In the genomic region with DNA sequence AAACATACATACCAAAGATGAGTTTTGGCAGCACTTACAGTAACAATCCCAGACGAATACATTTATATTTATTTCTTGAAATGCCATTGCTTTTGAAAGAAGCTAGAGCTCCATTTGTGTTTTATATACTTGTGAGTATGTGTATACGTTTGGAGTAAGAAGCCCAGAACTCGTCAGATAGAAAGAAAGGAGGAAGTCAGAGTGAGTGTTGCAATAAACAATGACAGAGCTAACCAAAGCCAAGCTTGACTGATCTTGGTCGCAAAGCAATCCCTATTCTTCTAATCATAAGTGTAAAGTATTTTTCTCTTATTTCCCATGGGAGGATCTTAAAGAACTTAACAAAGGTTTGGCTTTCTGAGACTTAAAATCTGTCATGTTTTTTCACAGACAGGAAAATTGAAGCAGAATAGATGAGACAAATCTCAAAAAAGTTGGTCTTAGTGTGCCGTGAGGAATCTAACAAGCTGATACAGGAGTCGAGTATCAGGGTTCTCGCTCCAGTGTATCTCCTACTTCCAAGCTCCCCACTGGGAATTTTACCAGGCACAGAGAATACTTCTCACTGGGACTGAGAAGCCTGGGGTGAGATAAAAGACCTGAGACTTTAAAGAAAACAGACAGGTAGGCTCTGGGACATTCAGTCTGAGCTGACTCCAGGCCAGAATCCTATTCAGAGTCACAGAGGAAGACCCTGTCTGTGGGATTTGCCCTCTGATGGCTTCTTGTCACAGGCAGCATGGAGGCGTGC, we compare ENCODE assay signal across 22 cellular contexts.
DNase-seq lines count a peak whose midpoint lies in the region; ATAC-seq, FAIRE-seq and TF ChIP-seq lines count a peak whose summit lies in the region.
"Had no signal": no experiment of that assay in that cellular context is flagged by ENCODE, and none has a peak within 500 bp of the region (broad histone marks: within the 10 kb centered on the region; RNA-seq: fewer than 3 reads in every experiment).

No MANE protein-coding gene starts in this region.

- no peaks in the 10 kb centered on the region for H3K79me2 ChIP-seq in GM12878 (ENCODE audit: control insufficient read depth, insufficient read depth, low read length)

- no peak for ATAC-seq in GM12878
- ATAC-seq in naive B cell (ENCODE audit: low read depth in 2 of 2), result peak; percentile 73 to 75
- ATAC-seq in HG02884 (IDR thresholded peaks at IDR 0.05; ENCODE audit: unreplicated experiment), result no peak
- ATAC-seq: HepG2 had no signal

- no peaks in the 10 kb centered on the region for H3K9me3 ChIP-seq in GM12878 (replicated peaks; ENCODE audit: control insufficient read depth, insufficient read depth, low read length)
- H3K9me3 ChIP-seq: stomach, uterus had no signal

- peak overlapping the region in 4 of 6 donors; percentile 57 to 76 (median 68) for H3K27ac Mint-ChIP-seq in naive B cell
- H3K27ac Mint-ChIP-seq: HFFc6; neural progenitor cell; T-helper 1 cell treated with Interleukin-12 subunit alpha and Interleukin-12 subunit beta and Interleukin-4 antibody, amounts not matched to agents 30 μg/mL and 1 μg/mL, for 36 hours had no signal

- no peak for TF ChIP-seq POLR2A in GM12878 (IDR thresholded peaks at IDR 0.05; ENCODE audit: low read depth, low read length)

- H4K20me1 ChIP-seq in GM12878 (ENCODE audit: control insufficient read depth, insufficient read depth), result no peaks in the 10 kb centered on the region

- H3K9ac ChIP-seq in GM12878 (ENCODE audit: control insufficient read depth, insufficient read depth, low read length), result no peak overlapping the region
- H3K9ac ChIP-seq: neural progenitor cell had no signal

- no peak overlapping the region for H3K27ac ChIP-seq in GM12878 (ENCODE audit: control insufficient read depth, insufficient read depth)
- H3K27ac ChIP-seq: neural progenitor cell, stomach, uterus had no signal

- H3K4me1 ChIP-seq in GM12878 (ENCODE audit: control insufficient read depth, insufficient read depth, low read length), result no peaks in the 10 kb centered on the region
- H3K4me1 ChIP-seq: stomach, uterus had no signal

- BruUV-seq in GM12878 (replicated peaks; lab: Mats Ljungman, UMichigan), result no TSS peak

- peak overlapping the region in 2 of 8 donors; percentile 12 to 19 for H3K4me3 Mint-ChIP-seq in naive B cell
- H3K4me3 Mint-ChIP-seq: HFFc6; neural progenitor cell; T-helper 1 cell treated with Interleukin-12 subunit alpha and Interleukin-12 subunit beta and Interleukin-4 antibody, amounts not matched to agents 30 μg/mL and 1 μg/mL, for 36 hours had no signal

- POLR2A ChIA-PET in GM12878 (lab: Charles Lee), result interaction anchor here (0.7 kb wide), 1 partner anchor 116 kb away, joined by 3 read pairs; no protein-coding TSS in a partner anchor

- in situ Hi-C loops in Caki2 (cut with HindIII; ENCODE audit: low pct_unique_long_range_greater_than_20kb, low sequenced_read_pairs), result no loop called here
- in situ Hi-C loops in GM12878 (cut with MboI), result no loop called here

- WGBS in GM12878 (ENCODE audit: insufficient coverage, insufficient replicate concordance, low lambda C conversion rate, missing lambda C conversion rate), result 66% methylated on average over 8 of the region's 8 CpGs

- peak; percentile 13 for DNase-seq in Caki2 (ENCODE audit: low read depth)
- peak; percentile 77 for DNase-seq in MV-4-11 (lab: John Stamatoyannopoulos, UW)
- DNase-seq in GM12878 (ENCODE audit: low read depth, low spot score), result no peak
- DNase-seq in naive B cell, result peak; percentile 3
- no peak for DNase-seq in EL
- DNase-seq in NCI-H2081 (lab: John Stamatoyannopoulos, UW), result no peak
- no peak for DNase-seq in iPS-NIHi7 (ENCODE audit: extremely low spot score)
- DNase-seq: activated CD4-positive, alpha-beta T cell treated with anti-CD3 and anti-CD28 coated beads for 1 hour; activated CD8-positive, alpha-beta memory T cell treated with anti-CD3 and anti-CD28 coated beads, Interleukin-2, amount 50 U/mL, for 4 hours; activated gamma-delta T cell; amygdala; Calu3; cerebellar nuclear complex; HFFc6; NCI-H1092 treated with DMSO at 0.1 percent for 48 hours; stomach; uterus had no signal

- no peak overlapping the region for H3K4me3 ChIP-seq in GM12878
- H3K4me3 ChIP-seq: neural progenitor cell, stomach, uterus had no signal

- CTCF ChIA-PET in GM12878 (lab: Yijun Ruan, JAX), result interaction anchor here (2.6 kb wide), 1 partner anchor 249 kb away, joined by 7 read pairs; no protein-coding TSS in a partner anchor

- SMC1A ChIA-PET in GM12878 (lab: Charles Lee; ENCODE audit: uncharacterized antibody, unreplicated experiment), result interaction anchor here (0.9 to 1.8 kb wide), 5 partner anchors 9 to 88 kb away, joined by 3 to 10 read pairs (median 4); no protein-coding TSS in a partner anchor

- no peak overlapping the region for H2AFZ ChIP-seq in GM12878 (ENCODE audit: control insufficient read depth, low read depth, low read length)
- H2AFZ ChIP-seq: neural progenitor cell had no signal

- peaks cover 0 to 3% of the 10 kb centered on the region in 2 experiments; a peak in 3 of 4 replicates for H3K36me3 ChIP-seq in GM12878 (ENCODE audit: control insufficient read depth in 2 of 2, insufficient read depth in 2 of 2, low read length in 1 of 2)
- H3K36me3 ChIP-seq: uterus had no signal

- H3K27me3 ChIP-seq in GM12878 (replicated peaks in 1 of 2; ENCODE audit: control insufficient read depth in 2 of 2, insufficient read depth in 2 of 2, low read length in 1 of 2), result no peaks in the 10 kb centered on the region
- H3K27me3 ChIP-seq: neural progenitor cell, stomach, uterus had no signal

- no peak for TF ChIP-seq RAD21 in GM12878 (IDR thresholded peaks at IDR 0.05; ENCODE audit: insufficient read depth, low read depth, low read length)

- peaks cover 4 to 18% (median 11%) of the 10 kb centered on the region in 3 donors for H3K4me1 Mint-ChIP-seq in naive B cell

- H3K9me3 Mint-ChIP-seq in naive B cell, result no peaks in the 10 kb centered on the region
- H3K9me3 Mint-ChIP-seq: HFFc6; neural progenitor cell; T-helper 1 cell treated with Interleukin-12 subunit alpha and Interleukin-12 subunit beta and Interleukin-4 antibody, amounts not matched to agents 30 μg/mL and 1 μg/mL, for 36 hours had no signal

- no peak for FAIRE-seq in GM12878 (lab: Jason Lieb, UNC)
- FAIRE-seq: frontal cortex, HepG2 had no signal

- no peaks in the 10 kb centered on the region for H3K27me3 Mint-ChIP-seq in naive B cell

- no peak for TF ChIP-seq CTCF in GM12878 (IDR thresholded peaks at IDR 0.05 in 2 of 3, conservative IDR thresholded peaks at IDR 0.05 in 1 of 3; ENCODE audit: control insufficient read depth in 2 of 3, extremely low read depth in 1 of 3, insufficient read depth in 1 of 3, low read depth in 3 of 3, low read length in 3 of 3)

- no peak overlapping the region for H3K4me2 ChIP-seq in GM12878 (ENCODE audit: control insufficient read depth, insufficient read depth)
- H3K4me2 ChIP-seq: neural progenitor cell had no signal

- intact Hi-C loops in GM12878 (cut with micrococcal nuclease; ENCODE audit: unreplicated experiment), result no loop called here

- H3K36me3 Mint-ChIP-seq in naive B cell, result peaks cover 18 to 28% of the 10 kb centered on the region in 2 donors

- RAD21 ChIA-PET in GM12878 (lab: Charles Lee; ENCODE audit: unreplicated experiment), result no interaction called here

- TF ChIP-seq EP300 in GM12878 (IDR thresholded peaks at IDR 0.05; ENCODE audit: borderline replicate concordance in 1 of 2, control insufficient read depth in 1 of 2, low read depth in 2 of 2, low read length in 2 of 2), result no peak

TF ChIP-seq in GM12878, 131 proteins besides CTCF, POLR2A, EP300 and RAD21:
- TF ChIP-seq ZNF24 (IDR thresholded peaks at IDR 0.05) (no peak), HCFC1 (IDR thresholded peaks at IDR 0.05; ENCODE audit: low read length) (no peak), SPI1 (IDR thresholded peaks at IDR 0.05; ENCODE audit: borderline replicate concordance, insufficient read depth, low read depth, low read length) (peak; percentile 25; the same call in 1 of the 2 replicates), MEF2B (IDR thresholded peaks at IDR 0.05; ENCODE audit: partially characterized antibody, poor library complexity, severe bottlenecking) (peak; percentile 29)
- TF ChIP-seq, protein P1, sequence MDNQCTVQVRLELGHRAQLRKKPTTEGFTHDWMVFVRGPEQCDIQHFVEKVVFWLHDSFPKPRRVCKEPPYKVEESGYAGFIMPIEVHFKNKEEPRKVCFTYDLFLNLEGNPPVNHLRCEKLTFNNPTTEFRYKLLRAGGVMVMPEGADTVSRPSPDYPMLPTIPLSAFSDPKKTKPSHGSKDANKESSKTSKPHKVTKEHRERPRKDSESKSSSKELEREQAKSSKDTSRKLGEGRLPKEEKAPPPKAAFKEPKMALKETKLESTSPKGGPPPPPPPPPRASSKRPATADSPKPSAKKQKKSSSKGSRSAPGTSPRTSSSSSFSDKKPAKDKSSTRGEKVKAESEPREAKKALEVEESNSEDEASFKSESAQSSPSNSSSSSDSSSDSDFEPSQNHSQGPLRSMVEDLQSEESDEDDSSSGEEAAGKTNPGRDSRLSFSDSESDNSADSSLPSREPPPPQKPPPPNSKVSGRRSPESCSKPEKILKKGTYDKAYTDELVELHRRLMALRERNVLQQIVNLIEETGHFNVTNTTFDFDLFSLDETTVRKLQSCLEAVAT (IDR thresholded peaks at IDR 0.05), result no peak
TF ChIP-seq in GM12878: peak in this region for 2.

Comparison
In these comparisons a context has a peak if more than half of its experiments do, and no peak if none do; other contexts are left out.
1. DNase-seq: peak in Caki2 (single experiment), MV-4-11 (single experiment) and naive B cell (single experiment); none in GM12878 (single experiment), EL (single experiment), NCI-H2081 (0 of 2) and iPS-NIHi7 (single experiment).
2. ATAC-seq: peak in naive B cell (2 of 2); none in GM12878 (single experiment) and HG02884 (single experiment).